3 cellular contexts compared by ENCODE assay signal in genomic region chr15:50830477-50831354, GRCh38.
TF ChIP-seq lines count a peak whose summit lies in the region.

No MANE protein-coding gene starts in this region.

TF ChIP-seq in A549, 52 proteins besides CTCF, POLR2A, EP300 and RAD21:
- TF ChIP-seq CHD2 (IDR thresholded peaks at IDR 0.05; ENCODE audit: low read length, partially characterized antibody) (no peak), CBX2 (IDR thresholded peaks at IDR 0.05; ENCODE audit: borderline replicate concordance, low read depth) (no peak), ATOH8 (CRISPR knock-in tag; IDR thresholded peaks at IDR 0.05; ENCODE audit: low read depth) (no peak), MAX (IDR thresholded peaks at IDR 0.05) (no peak), JUNB (IDR thresholded peaks at IDR 0.05) (no peak), RCOR1 (IDR thresholded peaks at IDR 0.05; ENCODE audit: low read depth, low read length) (no peak), CEBPB (IDR thresholded peaks at IDR 0.05) (no peak), TP53 (CRISPR knock-in tag; IDR thresholded peaks at IDR 0.05) (no peak)

TF ChIP-seq in HCT116, 20 proteins besides CTCF, POLR2A, EP300 and RAD21:
- no peak for TF ChIP-seq ZNF274 (IDR thresholded peaks at IDR 0.05; ENCODE audit: low read depth, low read length)
- TF ChIP-seq SP1 (IDR thresholded peaks at IDR 0.05; ENCODE audit: low read depth): no peak
- no peak for TF ChIP-seq JUND (IDR thresholded peaks at IDR 0.05)
- no peak for TF ChIP-seq YY1 (IDR thresholded peaks at IDR 0.05; ENCODE audit: extremely low read depth, insufficient replicate concordance, low read depth, low read length)
- no peak for TF ChIP-seq CEBPB (IDR thresholded peaks at IDR 0.05; ENCODE audit: low read depth)
- no peak for TF ChIP-seq FOSL1 (IDR thresholded peaks at IDR 0.05; ENCODE audit: low read depth)
- TF ChIP-seq SIN3A (IDR thresholded peaks at IDR 0.05; ENCODE audit: low read depth): no peak
- no peak for TF ChIP-seq ZFX (IDR thresholded peaks at IDR 0.05)
- no peak for TF ChIP-seq ELF1 (IDR thresholded peaks at IDR 0.05; ENCODE audit: borderline replicate concordance, low read depth)
- TF ChIP-seq ZBTB33 (IDR thresholded peaks at IDR 0.05; ENCODE audit: extremely low read depth, insufficient replicate concordance, low read length): no peak
- TF ChIP-seq REST (IDR thresholded peaks at IDR 0.05; ENCODE audit: low read depth): no peak
- no peak for TF ChIP-seq MAX (IDR thresholded peaks at IDR 0.05)
- TF ChIP-seq ATF3 (IDR thresholded peaks at IDR 0.05): no peak
- TF ChIP-seq EZH2 (IDR thresholded peaks at IDR 0.05): no peak
- no peak for TF ChIP-seq CBX3 (IDR thresholded peaks at IDR 0.05; ENCODE audit: low read depth)
- no peak for TF ChIP-seq TCF7L2 (IDR thresholded peaks at IDR 0.05; ENCODE audit: borderline replicate concordance, extremely low read depth, insufficient read depth, insufficient read length)
- TF ChIP-seq POLR2AphosphoS5 (IDR thresholded peaks at IDR 0.05; ENCODE audit: low read depth, low read length): no peak
- TF ChIP-seq EGR1 (IDR thresholded peaks at IDR 0.05; ENCODE audit: low read depth): no peak
- TF ChIP-seq SRF (IDR thresholded peaks at IDR 0.05; ENCODE audit: low read depth): no peak
- no peak for TF ChIP-seq EZH2phosphoT487 (IDR thresholded peaks at IDR 0.05; ENCODE audit: borderline replicate concordance)

TF ChIP-seq in K562, 482 proteins besides CTCF, POLR2A, EP300 and RAD21:
- TF ChIP-seq ZC3H8 (IDR thresholded peaks at IDR 0.05): no peak
- no peak for TF ChIP-seq TBL1XR1 (IDR thresholded peaks at IDR 0.05; ENCODE audit: low read length in 2 of 2)
- TF ChIP-seq JUND (IDR thresholded peaks at IDR 0.05; ENCODE audit: borderline replicate concordance, low read depth, low read length): peak; percentile 13; the same call in 1 of the 2 replicates
- no peak for TF ChIP-seq JUND (tag; IDR thresholded peaks at IDR 0.05; ENCODE audit: borderline replicate concordance, low read depth, low read length)
- TF ChIP-seq TCFL5 (CRISPR knock-in tag; conservative IDR thresholded peaks at IDR 0.05): no peak
- TF ChIP-seq ATF3 (IDR thresholded peaks at IDR 0.05): 0 out of 2 replicates have a peak, but pooled peaks have one; percentile 24
- TF ChIP-seq ATF3 (CRISPR knock-in tag; conservative IDR thresholded peaks at IDR 0.05): no peak
- peak; percentile 25 to 49; a peak in 3 of 4 replicates for TF ChIP-seq KDM1A (IDR thresholded peaks at IDR 0.05)
- TF ChIP-seq GTF2F1 (IDR thresholded peaks at IDR 0.05; ENCODE audit: low read depth, low read length): no peak
- TF ChIP-seq PML (IDR thresholded peaks at IDR 0.05; ENCODE audit: low read length): no peak
